Comparison of ENCODE assay signal across 1 cellular context in the genomic region with DNA sequence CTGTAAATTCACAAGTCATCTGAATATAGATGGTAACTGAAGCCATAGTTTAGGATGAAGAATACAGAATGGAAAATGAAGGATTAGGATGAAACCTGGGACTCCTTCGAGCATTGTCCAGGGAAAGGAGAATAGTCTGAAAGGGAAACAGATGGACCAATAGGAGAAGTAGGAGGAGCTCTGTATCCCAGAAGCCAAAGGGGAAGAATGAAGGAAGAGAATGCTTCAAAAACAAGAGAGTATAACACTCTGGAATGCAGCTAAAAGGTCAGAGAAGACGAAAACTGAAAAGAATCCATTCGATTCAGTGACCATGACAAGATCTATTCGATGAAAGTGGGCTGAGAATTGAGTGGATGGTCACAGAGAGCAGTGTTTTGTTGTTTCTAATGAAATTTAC.
TF ChIP-seq lines count a peak whose summit lies in the region.

No MANE protein-coding gene starts in this region.

TF ChIP-seq in IMR-90, 13 proteins besides CTCF, POLR2A, EP300 and RAD21:
- TF ChIP-seq, protein P1, sequence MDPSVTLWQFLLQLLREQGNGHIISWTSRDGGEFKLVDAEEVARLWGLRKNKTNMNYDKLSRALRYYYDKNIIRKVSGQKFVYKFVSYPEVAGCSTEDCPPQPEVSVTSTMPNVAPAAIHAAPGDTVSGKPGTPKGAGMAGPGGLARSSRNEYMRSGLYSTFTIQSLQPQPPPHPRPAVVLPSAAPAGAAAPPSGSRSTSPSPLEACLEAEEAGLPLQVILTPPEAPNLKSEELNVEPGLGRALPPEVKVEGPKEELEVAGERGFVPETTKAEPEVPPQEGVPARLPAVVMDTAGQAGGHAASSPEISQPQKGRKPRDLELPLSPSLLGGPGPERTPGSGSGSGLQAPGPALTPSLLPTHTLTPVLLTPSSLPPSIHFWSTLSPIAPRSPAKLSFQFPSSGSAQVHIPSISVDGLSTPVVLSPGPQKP (IDR thresholded peaks at IDR 0.05; ENCODE audit: borderline replicate concordance, low read depth, low read length) = no peak
- TF ChIP-seq MAFK (IDR thresholded peaks at IDR 0.05; ENCODE audit: low read depth, low read length) = no peak
- no peak for TF ChIP-seq NFE2L2 (IDR thresholded peaks at IDR 0.05; ENCODE audit: low read depth, low read length)
- no peak for TF ChIP-seq RFX5 (IDR thresholded peaks at IDR 0.05; ENCODE audit: low read depth, low read length)
- TF ChIP-seq MAZ (IDR thresholded peaks at IDR 0.05; ENCODE audit: borderline replicate concordance, low read depth, low read length) = no peak
- TF ChIP-seq MXI1 (IDR thresholded peaks at IDR 0.05; ENCODE audit: borderline replicate concordance, low read depth, low read length) = no peak
- no peak for TF ChIP-seq CHD1 (IDR thresholded peaks at IDR 0.05; ENCODE audit: low read depth, low read length)
